8 cellular contexts compared by ENCODE assay signal in the genomic region with DNA sequence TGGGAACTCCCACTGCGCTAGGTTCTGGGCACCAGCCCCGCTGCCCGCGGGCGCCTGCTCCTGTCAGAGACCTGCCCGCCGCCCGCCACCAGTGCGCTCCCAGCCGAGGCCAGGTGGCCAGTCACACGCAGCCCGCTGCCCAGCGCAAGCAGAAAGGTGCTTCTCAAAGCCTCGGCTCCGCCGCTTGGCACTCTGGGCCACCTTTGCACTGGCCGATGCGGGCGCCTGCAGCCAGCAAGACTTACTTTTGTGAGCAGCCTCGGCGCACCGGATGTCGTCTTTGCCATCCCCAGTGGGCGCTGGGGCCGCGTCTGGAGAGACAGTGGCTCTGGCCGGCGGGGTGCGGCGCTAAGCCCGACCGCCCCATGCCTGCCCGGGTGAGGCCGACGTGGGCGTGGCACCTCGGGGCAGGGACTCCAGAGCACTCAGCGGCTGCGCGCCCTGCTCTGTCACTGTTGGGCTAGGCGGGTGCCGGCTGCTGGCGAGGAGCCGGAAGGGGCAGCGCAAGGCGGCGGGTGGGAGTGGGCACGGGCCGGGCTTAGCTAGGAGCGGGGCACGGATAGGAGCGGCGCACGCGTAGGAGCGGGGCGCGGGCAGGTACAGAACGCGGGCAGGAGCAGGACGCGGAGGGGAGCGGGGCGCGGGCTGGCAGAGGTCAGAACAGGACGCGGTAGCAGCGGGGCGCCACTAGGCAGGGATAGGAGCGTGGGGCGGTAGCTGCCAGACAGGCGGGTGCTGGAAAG. TPM values are rescaled to one million over a fixed set of nuclear protein-coding genes. Genes with fewer than 3 reads are reported as not detected.
A peak's percentile ranks its signal among the peaks of the same experiment; 100 is the strongest.
DNase-seq lines count a peak whose midpoint lies in the region; ATAC-seq and TF ChIP-seq lines count a peak whose summit lies in the region.
"Not testable (repeated sequence)": the region's sequence is repeated elsewhere in the genome, so short reads cannot be mapped to it uniquely, and the experiment has no call there.

No MANE protein-coding gene starts in this region.

- H3K9me2 ChIP-seq in hepatocyte (replicated peaks; ENCODE audit: insufficient read depth): not testable (repeated sequence)

- in situ Hi-C loops in IMR-90 (cut with MboI; ENCODE audit: low sequenced_read_pairs): not testable (repeated sequence)

- TF ChIP-seq POLR2A in IMR-90 (IDR thresholded peaks at IDR 0.05; ENCODE audit: low read depth, low read length): not testable (repeated sequence)

- H4K20me1 ChIP-seq in IMR-90 (ENCODE audit: insufficient read depth, low read length); hepatocyte (ENCODE audit: insufficient read depth, poor library complexity, severe bottlenecking): not testable (repeated sequence)

- H3K14ac ChIP-seq in IMR-90 (replicated peaks; ENCODE audit: low read depth, low read length): not testable (repeated sequence)

- not testable (repeated sequence) for H3K56ac ChIP-seq in IMR-90 (ENCODE audit: extremely low read depth, insufficient read depth, low read length)

- not testable (repeated sequence) for H3K4ac ChIP-seq in IMR-90 (ENCODE audit: low read depth, low read length)

- not testable (repeated sequence) for H3K4me1 Mint-ChIP-seq in CD8-positive, alpha-beta T cell (ENCODE audit: low read depth); chondrocyte (ENCODE audit: low read depth); nephron
- H3K4me1 Mint-ChIP-seq in stimulated activated naive B cell treated with anti-CD40 and anti-IgM and Interleukin-4, amounts not matched to agents 10 μg/mL and 1 μg/mL and 100 μg/mL, for 72 hours: peaks cover 10 to 16% of the 10 kb centered on the region in 2 donors

- H3K27ac ChIP-seq in CD8-positive, alpha-beta T cell (ENCODE audit: low read depth, low read length); IMR-90 (ENCODE audit: insufficient read depth, low read length); hepatocyte: not testable (repeated sequence)

- H3K9ac ChIP-seq in IMR-90 (ENCODE audit: low read depth, low read length): not testable (repeated sequence)

- DNase-seq in CD8-positive, alpha-beta T cell; IMR-90; chondrocyte (ENCODE audit: low spot score); hepatocyte (ENCODE audit: low spot score): not testable (repeated sequence)
- peak; percentile 59 for DNase-seq in RPMI8226
- DNase-seq in activated T-cell treated with anti-CD3 and anti-CD28 coated beads, Interleukin-2, amount 50 U/mL, for 48 hours: peak; percentile 44 to 45
- DNase-seq in stimulated activated naive B cell treated with anti-CD40 and anti-IgM and Interleukin-4, amounts not matched to agents 10 μg/mL and 1 μg/mL and 100 μg/mL, for 72 hours: peak; percentile 18

- H2AK9ac ChIP-seq in IMR-90 (replicated peaks; ENCODE audit: low read depth, low read length, poor library complexity): not testable (repeated sequence)

- H2AK5ac ChIP-seq in IMR-90 (ENCODE audit: low read depth, low read length): not testable (repeated sequence)

- ATAC-seq in CD8-positive, alpha-beta T cell: not testable (repeated sequence)
- ATAC-seq in IMR-90 (ENCODE audit: low read depth): peak; percentile 73
- peak; percentile 45 to 50 for ATAC-seq in stimulated activated naive B cell treated with anti-CD40 and anti-IgM and Interleukin-4, amounts not matched to agents 10 μg/mL and 1 μg/mL and 100 μg/mL, for 72 hours (replicated peaks)

- not testable (repeated sequence) for H2BK15ac ChIP-seq in IMR-90 (ENCODE audit: low read depth, low read length)

- not testable (repeated sequence) for H2BK5ac ChIP-seq in IMR-90 (ENCODE audit: low read depth, low read length, poor library complexity, severe bottlenecking)

- H4K5ac ChIP-seq in IMR-90 (ENCODE audit: low read depth, low read length): not testable (repeated sequence)

- not testable (repeated sequence) for H3K9me3 ChIP-seq in CD8-positive, alpha-beta T cell (ENCODE audit: low read length); IMR-90 (ENCODE audit: control insufficient read depth, insufficient read depth, low read length); hepatocyte (ENCODE audit: low read depth)

- not testable (repeated sequence) for H3K79me2 ChIP-seq in hepatocyte

- CTCF ChIA-PET in CD8-positive, alpha-beta T cell (lab: Charles Lee); IMR-90 (lab: Yijun Ruan, JAX): not testable (repeated sequence)

- POLR2A ChIA-PET in CD8-positive, alpha-beta T cell (lab: Charles Lee); IMR-90 (lab: Charles Lee; ENCODE audit: unreplicated experiment): not testable (repeated sequence)

- not testable (repeated sequence) for H2BK120ac ChIP-seq in IMR-90 (ENCODE audit: low read depth, low read length)

- H3K4me3 Mint-ChIP-seq in CD8-positive, alpha-beta T cell: peak overlapping the region; percentile 59
- H3K4me3 Mint-ChIP-seq in chondrocyte (ENCODE audit: unreplicated experiment): peak overlapping the region; percentile 69
- H3K4me3 Mint-ChIP-seq in nephron: peak overlapping the region; percentile 53 to 66 (median 59)
- peak overlapping the region; percentile 60 to 70 for H3K4me3 Mint-ChIP-seq in stimulated activated naive B cell treated with anti-CD40 and anti-IgM and Interleukin-4, amounts not matched to agents 10 μg/mL and 1 μg/mL and 100 μg/mL, for 72 hours

- H3K36me3 ChIP-seq in CD8-positive, alpha-beta T cell (ENCODE audit: insufficient read depth, low read length); IMR-90 (ENCODE audit: control insufficient read depth, insufficient read depth, low read length); hepatocyte (replicated peaks; ENCODE audit: insufficient read depth, low read depth): not testable (repeated sequence)

- peaks cover 23% of the 10 kb centered on the region for H3K27me3 Mint-ChIP-seq in CD8-positive, alpha-beta T cell (ENCODE audit: low read depth)
- H3K27me3 Mint-ChIP-seq in chondrocyte (ENCODE audit: low read depth) (peaks cover 21% of the 10 kb centered on the region), nephron (ENCODE audit: low read depth) (peaks cover 45% of the 10 kb centered on the region)
- peaks cover 29 to 37% of the 10 kb centered on the region in 2 donors for H3K27me3 Mint-ChIP-seq in stimulated activated naive B cell treated with anti-CD40 and anti-IgM and Interleukin-4, amounts not matched to agents 10 μg/mL and 1 μg/mL and 100 μg/mL, for 72 hours

- not testable (repeated sequence) for H3K18ac ChIP-seq in IMR-90 (ENCODE audit: low read depth, low read length)

- TF ChIP-seq RAD21 in IMR-90 (IDR thresholded peaks at IDR 0.05; ENCODE audit: low read length): not testable (repeated sequence)

- H3K27me3 ChIP-seq in CD8-positive, alpha-beta T cell (ENCODE audit: insufficient read depth, low read length); IMR-90 (ENCODE audit: control insufficient read depth, insufficient read depth, low read length); hepatocyte: not testable (repeated sequence)

- not testable (repeated sequence) for H3K4me1 ChIP-seq in CD8-positive, alpha-beta T cell (ENCODE audit: insufficient read depth, low read length); IMR-90 (ENCODE audit: control insufficient read depth, insufficient read depth, low read length); hepatocyte (ENCODE audit: insufficient read depth)

- H4K8ac ChIP-seq in IMR-90 (ENCODE audit: low read depth in 2 of 2, low read length in 2 of 2): not testable (repeated sequence)

- H4K91ac ChIP-seq in IMR-90 (ENCODE audit: insufficient read depth, low read depth, low read length): not testable (repeated sequence)

- H3K27ac Mint-ChIP-seq in CD8-positive, alpha-beta T cell; chondrocyte (ENCODE audit: unreplicated experiment); nephron: not testable (repeated sequence)
- peak overlapping the region; percentile 5 for H3K27ac Mint-ChIP-seq in stimulated activated naive B cell treated with anti-CD40 and anti-IgM and Interleukin-4, amounts not matched to agents 10 μg/mL and 1 μg/mL and 100 μg/mL, for 72 hours

- H3K4me3 ChIP-seq in CD8-positive, alpha-beta T cell (ENCODE audit: low read depth, low read length): not testable (repeated sequence)
- H3K4me3 ChIP-seq in IMR-90 (ENCODE audit: insufficient read depth, low read depth, low read length) (peak overlapping the region; percentile 21; the same call in 1 of the 2 replicates), hepatocyte (peak overlapping the region; percentile 39)

- not testable (repeated sequence) for H3K23ac ChIP-seq in IMR-90 (ENCODE audit: low read depth, low read length)

- not testable (repeated sequence) for H3K36me3 Mint-ChIP-seq in CD8-positive, alpha-beta T cell; chondrocyte (ENCODE audit: low read depth); nephron (ENCODE audit: low read depth); stimulated activated naive B cell treated with anti-CD40 and anti-IgM and Interleukin-4, amounts not matched to agents 10 μg/mL and 1 μg/mL and 100 μg/mL, for 72 hours

- H3K9me1 ChIP-seq in IMR-90 (ENCODE audit: insufficient read depth, low read length): not testable (repeated sequence)

- not testable (repeated sequence) for H2BK20ac ChIP-seq in IMR-90 (ENCODE audit: low read depth, low read length)

- not testable (repeated sequence) for H3K79me1 ChIP-seq in IMR-90 (ENCODE audit: low read depth in 1 of 2, low read length in 2 of 2)

- intact Hi-C loops in CD8-positive, alpha-beta T cell (cut with DNase I, micrococcal nuclease); IMR-90 (cut with micrococcal nuclease): not testable (repeated sequence)

- 0% methylated on average over 3 of the region's 72 CpGs; no CpG with 5 or more reads in 1 of the 2 experiments for WGBS in IMR-90 (ENCODE audit: extremely low coverage in 2 of 2, insufficient read length in 1 of 2), 2 experiments
- WGBS in hepatocyte (ENCODE audit: low lambda C conversion rate, missing lambda C conversion rate): 5% methylated on average over 44 of the region's 72 CpGs

- peak overlapping the region; percentile 58 for H3K4me2 ChIP-seq in IMR-90 (ENCODE audit: low read depth, low read length)
- H3K4me2 ChIP-seq in hepatocyte: peak overlapping the region; percentile 88

- H3K9me3 Mint-ChIP-seq in CD8-positive, alpha-beta T cell; chondrocyte (ENCODE audit: low read depth); nephron; stimulated activated naive B cell treated with anti-CD40 and anti-IgM and Interleukin-4, amounts not matched to agents 10 μg/mL and 1 μg/mL and 100 μg/mL, for 72 hours: not testable (repeated sequence)

- dilution Hi-C loops in IMR-90 (cut with HindIII; ENCODE audit: low sequenced_read_pairs, unreplicated experiment): not testable (repeated sequence)

- H2AFZ ChIP-seq in IMR-90 (replicated peaks; ENCODE audit: low read length, poor library complexity) (peak overlapping the region; percentile 63), hepatocyte (peak overlapping the region; percentile 35)

- not testable (repeated sequence) for TF ChIP-seq CTCF in CD8-positive, alpha-beta T cell (IDR thresholded peaks at IDR 0.05); IMR-90 (conservative IDR thresholded peaks at IDR 0.05; ENCODE audit: low read depth, low read length); chondrocyte (IDR thresholded peaks at IDR 0.05); hepatocyte (IDR thresholded peaks at IDR 0.05; ENCODE audit: poor library complexity); nephron (IDR thresholded peaks at IDR 0.05; ENCODE audit: unreplicated experiment in 3 of 3)

- BruUV-seq in IMR-90 (replicated peaks; lab: Mats Ljungman, UMichigan): not testable (repeated sequence)

RNA-seq across cellular contexts. Expression of gene SIMC1, which starts 39.1 kb away (rescaled TPM):
- 10 to 100 TPM; 18.3 to 18.5 TPM for total RNA-seq in CD8-positive, alpha-beta T cell
- total RNA-seq in IMR-90 (2012; rRNA removed): 6.9 and 8.2 TPM in 2 replicates
- polyA plus RNA-seq in IMR-90 (2012; rRNA removed): 11.7 and 13.4 TPM in 2 replicates
- 6.1 and 6.7 TPM in 2 replicates for polyA plus RNA-seq in IMR-90 (2012; cell fraction: cytosol; rRNA removed)
- polyA plus RNA-seq in IMR-90 (2012; cell fraction: nucleus; rRNA removed; ENCODE audit: low replicate concordance): 7.9 and 15.3 TPM in 2 replicates
- 17.4 to 20.3 TPM (median 19.1 TPM) in 3 replicates for total RNA-seq in chondrocyte
- total RNA-seq in hepatocyte: 27.0 and 34.7 TPM in 2 replicates
- polyA plus RNA-seq in hepatocyte: 37.6 and 44.2 TPM in 2 replicates
